ENCODE assay signal across 18 cellular contexts in genomic region chr3:123379041-123379830, GRCh38.
A peak's percentile ranks its signal among the peaks of the same experiment; 100 is the strongest.
DNase-seq lines count a peak whose midpoint lies in the region; ATAC-seq and TF ChIP-seq lines count a peak whose summit lies in the region.
"Had no signal": no experiment of that assay in that cellular context is flagged by ENCODE, and none has a peak within 500 bp of the region (broad histone marks: within the 10 kb centered on the region; RNA-seq: fewer than 3 reads in every experiment).

No MANE protein-coding gene starts in this region.

- H3K36me3 ChIP-seq in heart right ventricle (no peaks in the 10 kb centered on the region), esophagus squamous epithelium (no peaks in the 10 kb centered on the region), thoracic aorta (no peaks in the 10 kb centered on the region)
- H3K36me3 ChIP-seq: BLaER1 had no signal

- peaks cover 4 to 99% (median 85%) of the 10 kb centered on the region in 9 donors for H3K4me1 ChIP-seq in heart right ventricle
- H3K4me1 ChIP-seq in esophagus squamous epithelium = peaks cover 0 to 35% (median 10%) of the 10 kb centered on the region in 3 donors
- peaks cover 31 to 98% of the 10 kb centered on the region in 2 donors for H3K4me1 ChIP-seq in thoracic aorta (ENCODE audit: control insufficient read depth in 1 of 2, low read depth in 2 of 2)

- no peak for ATAC-seq in heart right ventricle
- no peak for ATAC-seq in Right ventricle myocardium superior (ENCODE audit: poor library complexity)
- no peak for ATAC-seq in thoracic aorta (ENCODE audit: insufficient number of reproducible peaks, low FRiP score, low read depth)
- no peak for ATAC-seq in GM21825 (IDR thresholded peaks at IDR 0.05; ENCODE audit: unreplicated experiment)
- ATAC-seq: GM23338, HCT116 had no signal

- no peak overlapping the region for H3K4me3 ChIP-seq in heart right ventricle
- no peak overlapping the region for H3K4me3 ChIP-seq in esophagus squamous epithelium
- H3K4me3 ChIP-seq in thoracic aorta = no peak overlapping the region
- H3K4me3 ChIP-seq: BLaER1, GM23338 had no signal

- WGBS in heart right ventricle, 2 donors = 70 to 80% methylated on average over 11 of the region's 11 CpGs
- 87 to 89% methylated on average over 5 to 7 of the region's 11 CpGs for WGBS in esophagus squamous epithelium, 2 donors

- no peak for TF ChIP-seq POLR2A in esophagus squamous epithelium (IDR thresholded peaks at IDR 0.05)

- intact Hi-C loops in heart right ventricle (cut with DNase I) = loop anchor here in 1 of 10 donors (5.0 kb wide), 1 partner anchor 37 kb away; no protein-coding TSS in a partner anchor
- intact Hi-C loops in Right ventricle myocardium superior (cut with DNase I) = no loop called here
- intact Hi-C loops in esophagus squamous epithelium (cut with DNase I) = no loop called here
- intact Hi-C loops in posterior vena cava (cut with DNase I) = no loop called here

- TF ChIP-seq CTCF in heart right ventricle (IDR thresholded peaks at IDR 0.05) (no peak), esophagus squamous epithelium (IDR thresholded peaks at IDR 0.05) (no peak), thoracic aorta (IDR thresholded peaks at IDR 0.05) (no peak)

- H3K27ac ChIP-seq in heart right ventricle (peak overlapping the region in 9 of 10 donors; percentile 6 to 94 (median 88)), esophagus squamous epithelium (peak overlapping the region in 3 of 4 donors; percentile 66 to 77 (median 77)), thoracic aorta (peak overlapping the region; percentile 91 to 95)
- H3K27ac ChIP-seq: BLaER1, RWPE1 had no signal

- DNase-seq in heart right ventricle (no peak), Right ventricle myocardium superior (no peak), esophagus squamous epithelium (lab: John Stamatoyannopoulos, UW) (no peak), posterior vena cava (ENCODE audit: low spot score) (peak; percentile 46), thoracic aorta (ENCODE audit: low spot score) (no peak), 8988T (no peak), NCI-H1417 (lab: John Stamatoyannopoulos, UW) (no peak)
- DNase-seq: CD8-positive, alpha-beta memory T cell; DMS79 treated with DMSO at 0.1 percent for 48 hours; NCI-H2029; NCI-H2171 treated with DMSO at 0.1 percent for 48 hours; NCI-H446 treated with DMSO at 0.1 percent for 48 hours; NCI-H748 treated with DMSO at 0.1 percent for 48 hours had no signal

- no peaks in the 10 kb centered on the region for H3K27me3 ChIP-seq in heart right ventricle
- no peaks in the 10 kb centered on the region for H3K27me3 ChIP-seq in esophagus squamous epithelium
- H3K27me3 ChIP-seq in thoracic aorta (replicated peaks; ENCODE audit: insufficient read depth) = no peaks in the 10 kb centered on the region
- H3K27me3 ChIP-seq: BLaER1 had no signal

- H3K9me3 ChIP-seq in heart right ventricle (no peaks in the 10 kb centered on the region), esophagus squamous epithelium (no peaks in the 10 kb centered on the region), thoracic aorta (no peaks in the 10 kb centered on the region)
- H3K9me3 ChIP-seq: BLaER1 had no signal
